20 cellular contexts compared by ENCODE assay signal in genomic region chr7:16514271-16514670, GRCh38. TPM values are rescaled to one million over a fixed set of nuclear protein-coding genes. Genes with fewer than 3 reads are reported as not detected.
DNase-seq lines count a peak whose midpoint lies in the region; ATAC-seq lines count a peak whose summit lies in the region.
"Had no signal": no experiment of that assay in that cellular context is flagged by ENCODE, and none has a peak within 500 bp of the region (broad histone marks: within the 10 kb centered on the region; RNA-seq: fewer than 3 reads in every experiment).

No MANE protein-coding gene starts in this region.

- no peak overlapping the region for H3K4me3 ChIP-seq in SJSA1
- H3K4me3 ChIP-seq: A549, GM23248 had no signal

- 0 out of 2 replicates have a peak overlapping the region, but pooled peaks have one; percentile 17 for H3K27ac ChIP-seq in SJSA1
- H3K27ac ChIP-seq: A549, GM23248 had no signal

- ATAC-seq in GM19395 (IDR thresholded peaks at IDR 0.05; ENCODE audit: unreplicated experiment) = no peak
- ATAC-seq: A549, HCT116 had no signal

- DNase-seq in SJSA1 (ENCODE audit: low read depth in 1 of 2, low spot score in 2 of 2) (no peak), dermis microvascular lymphatic vessel endothelial cell (ENCODE audit: low read depth in 2 of 2) (peak; percentile 1 to 2), left kidney (ENCODE audit: low read depth, low spot score) (peak; percentile 11), SW480 (ENCODE audit: low spot score) (no peak), NCI-H1694 treated with DMSO at 0.1 percent for 48 hours (lab: John Stamatoyannopoulos, UW) (no peak)
- DNase-seq: 8988T; C1 segment of cervical spinal cord; Calu3; CD4-positive, alpha-beta memory T cell; COR-L47; DMS53; DMS79 treated with DMSO at 0.1 percent for 48 hours; GM23248; H9 had no signal

- peaks cover 7% of the 10 kb centered on the region; the same call in 1 of the 2 replicates for H3K4me1 ChIP-seq in SJSA1 (replicated peaks)
- H3K4me1 ChIP-seq: A549 had no signal

- no peaks in the 10 kb centered on the region for H3K9me3 ChIP-seq in SJSA1 (replicated peaks)
- H3K9me3 ChIP-seq: A549 had no signal

- no peaks in the 10 kb centered on the region for H3K27me3 ChIP-seq in SJSA1 (replicated peaks)

- H3K36me3 ChIP-seq in SJSA1 = no peaks in the 10 kb centered on the region

RNA-seq across cellular contexts. Expression of gene LRRC72, which starts 12.4 kb away (rescaled TPM):
- total RNA-seq in SJSA1 (2014; rRNA removed; shearing (Covaris generic)) = not detected in 2 replicates
- not detected in 2 replicates for total RNA-seq in dermis microvascular lymphatic vessel endothelial cell
- total RNA-seq: Calu3; CD4-positive, alpha-beta memory T cell; Daoy; G401; GM23248; H1; H9 had no signal

RNA-seq across cellular contexts. Expression of gene SOSTDC1, which starts 48.7 kb away (rescaled TPM):
- total RNA-seq in SJSA1 (2014; rRNA removed; shearing (Covaris generic)) = 0.25 and 3.0 TPM in 2 replicates
- not detected in 2 replicates for total RNA-seq in dermis microvascular lymphatic vessel endothelial cell
- total RNA-seq: CD4-positive, alpha-beta memory T cell; Daoy; G401; GM23248; H9 had no signal

Comparison
In these comparisons a context has a peak if more than half of its experiments do, and no peak if none do; other contexts are left out.
1. DNase-seq: peak in dermis microvascular lymphatic vessel endothelial cell (2 of 2) and left kidney (single experiment); none in SJSA1 (0 of 2), SW480 (single experiment) and NCI-H1694 treated with DMSO at 0.1 percent for 48 hours (single experiment).